In the genomic region with DNA sequence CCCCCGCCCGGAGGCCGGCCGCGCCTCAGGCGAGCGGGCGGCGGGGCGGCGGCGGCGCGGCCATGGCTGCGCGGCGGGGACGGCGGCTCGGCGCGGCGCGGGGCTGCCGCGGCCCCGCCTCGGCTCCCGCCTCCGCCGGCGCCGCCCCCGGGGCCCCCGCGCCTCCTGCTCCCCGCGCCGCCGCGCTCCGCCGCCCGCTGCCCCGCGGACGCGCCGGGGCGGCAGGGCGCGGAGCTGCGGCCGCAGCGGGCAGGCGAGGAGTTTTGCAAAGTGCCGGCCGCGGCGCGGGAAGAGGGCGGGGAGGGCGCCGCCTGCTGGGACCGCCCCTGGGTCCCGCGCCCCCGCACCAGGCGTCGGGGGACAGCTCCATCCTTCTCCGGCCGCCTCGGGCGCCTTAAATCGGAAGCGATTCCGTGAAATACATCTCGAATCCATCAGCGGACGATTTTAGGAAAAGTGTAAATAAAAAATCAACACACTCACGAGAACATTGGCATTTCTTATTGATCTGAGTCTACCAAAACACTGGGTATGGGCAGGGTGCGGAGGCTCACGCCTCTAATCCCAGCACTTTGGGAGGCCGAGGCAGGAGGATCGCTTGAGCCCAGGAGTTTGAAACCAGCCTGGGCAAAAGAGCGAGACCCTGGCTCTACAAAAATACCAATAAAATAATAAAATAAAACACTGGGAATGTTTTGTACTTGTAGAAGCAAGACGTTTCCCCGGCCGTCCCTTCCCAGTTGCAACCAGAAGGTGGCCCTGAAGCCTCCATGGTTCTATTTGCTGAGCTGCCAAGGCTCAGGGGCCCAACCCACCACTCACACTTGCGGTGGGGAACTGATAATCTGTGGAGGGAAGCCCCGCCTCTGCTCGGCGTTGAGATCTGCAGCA, we compare ENCODE assay signal across 8 cellular contexts.
A peak's percentile ranks its signal among the peaks of the same experiment; 100 is the strongest.
DNase-seq lines count a peak whose midpoint lies in the region; ATAC-seq and TF ChIP-seq lines count a peak whose summit lies in the region.

No MANE protein-coding gene starts in this region.

- H3K27me3 ChIP-seq in A673 (replicated peaks; ENCODE audit: insufficient read depth, low read depth, low read length, poor library complexity): peaks cover 38% of the 10 kb centered on the region
- peaks cover 29% of the 10 kb centered on the region for H3K27me3 ChIP-seq in GM23338 (ENCODE audit: insufficient read depth)
- peaks cover 80% of the 10 kb centered on the region for H3K27me3 ChIP-seq in left ventricle myocardium inferior (ENCODE audit: low read depth)
- peaks cover 20 to 25% (median 21%) of the 10 kb centered on the region in 3 donors for H3K27me3 ChIP-seq in skeletal muscle tissue (ENCODE audit: control insufficient read depth in 3 of 3, insufficient read depth in 3 of 3, low read length in 3 of 3)
- H3K27me3 ChIP-seq in adrenal gland: peaks cover 28% of the 10 kb centered on the region

- peak; percentile 74 for ATAC-seq in GM23338

- peak overlapping the region; percentile 75 for H3K4me2 ChIP-seq in GM23338

- no peaks in the 10 kb centered on the region for H3K9me2 ChIP-seq in GM23338 (ENCODE audit: insufficient read depth)

- H3K36me3 ChIP-seq in A673 (ENCODE audit: insufficient read depth, low read length, poor library complexity, severe bottlenecking) (no peaks in the 10 kb centered on the region), GM23338 (ENCODE audit: insufficient read depth) (no peaks in the 10 kb centered on the region), left ventricle myocardium inferior (no peaks in the 10 kb centered on the region), skeletal muscle tissue (ENCODE audit: control insufficient read depth in 3 of 3, insufficient read depth in 3 of 3, low read length in 3 of 3) (no peaks in the 10 kb centered on the region), adrenal gland (replicated peaks in 1 of 2) (no peaks in the 10 kb centered on the region)

- no TSS peak for BruUV-seq in A673 (replicated peaks; lab: Mats Ljungman, UMichigan)

- H3K4me1 ChIP-seq in A673 (ENCODE audit: insufficient read depth, low read length, poor library complexity, severe bottlenecking): no peaks in the 10 kb centered on the region
- peaks cover 5% of the 10 kb centered on the region for H3K4me1 ChIP-seq in GM23338 (ENCODE audit: insufficient read depth)
- H3K4me1 ChIP-seq in left ventricle myocardium inferior: peaks cover 24% of the 10 kb centered on the region
- H3K4me1 ChIP-seq in skeletal muscle tissue (ENCODE audit: control insufficient read depth in 3 of 3, insufficient read depth in 3 of 3, low read length in 3 of 3): peaks cover 5 to 14% (median 6%) of the 10 kb centered on the region in 3 donors
- H3K4me1 ChIP-seq in adrenal gland (replicated peaks in 1 of 2): peaks cover 0 to 9% of the 10 kb centered on the region in 2 donors

- 4 to 17% (median 10%) methylated on average over 21 to 93 of the region's 93 CpGs for WGBS in adrenal gland, 4 donors

- 0 out of 2 replicates have a peak, but pooled peaks have one; percentile 22 for TF ChIP-seq CTCF in A673 (conservative IDR thresholded peaks at IDR 0.05; ENCODE audit: low read depth, low read length)
- peak; percentile 61 to 67 for TF ChIP-seq CTCF in GM23338 (conservative IDR thresholded peaks at IDR 0.05; ENCODE audit: low read depth in 2 of 2)
- TF ChIP-seq CTCF in left ventricle myocardium inferior (IDR thresholded peaks at IDR 0.05; ENCODE audit: borderline replicate concordance): peak; percentile 50
- TF ChIP-seq CTCF in adrenal gland (IDR thresholded peaks at IDR 0.05): peak in 3 of 6 experiments; percentile 18 to 31 (median 24)

- no peaks in the 10 kb centered on the region for H3K79me2 ChIP-seq in GM23338 (replicated peaks; ENCODE audit: insufficient read depth)

- CTCF ChIA-PET in A673 (lab: Charles Lee): no interaction called here

- H3F3A ChIP-seq in GM23338 (replicated peaks; ENCODE audit: low read depth): no peaks in the 10 kb centered on the region

- POLR2A ChIA-PET in A673 (lab: Charles Lee; ENCODE audit: low non-redundant PET): no interaction called here

- peaks cover 13% of the 10 kb centered on the region for H3K36me3 Mint-ChIP-seq in GM23338 (ENCODE audit: low read depth)

- no peak for TF ChIP-seq POLR2A in adrenal gland (IDR thresholded peaks at IDR 0.05)

- H3K4me3 ChIP-seq in A673 (ENCODE audit: low read depth, low read length, poor library complexity, severe bottlenecking) (peak overlapping the region; percentile 27), GM23338 (peak overlapping the region; percentile 71), left ventricle myocardium inferior (peak overlapping the region; percentile 71), skeletal muscle tissue (ENCODE audit: low read length in 3 of 3) (peak overlapping the region; percentile 26 to 63 (median 52)), adrenal gland (peak overlapping the region in 1 of 4 donors; percentile 55)

- H3K9ac ChIP-seq in skeletal muscle tissue (ENCODE audit: low read depth in 1 of 3, low read length in 3 of 3): peak overlapping the region in 1 of 3 donors; percentile 40

- H2AFZ ChIP-seq in GM23338: peak overlapping the region; percentile 91; the same call in 1 of the 2 replicates

- no peaks in the 10 kb centered on the region for H4K20me1 ChIP-seq in GM23338 (replicated peaks; ENCODE audit: insufficient read depth)

- no peak overlapping the region for H3K27ac ChIP-seq in A673 (ENCODE audit: low read depth, low read length, poor library complexity, severe bottlenecking)
- no peak overlapping the region for H3K27ac ChIP-seq in GM23338 (ENCODE audit: low read depth)
- H3K27ac ChIP-seq in left ventricle myocardium inferior (replicated peaks): peak overlapping the region; percentile 84
- no peak overlapping the region for H3K27ac ChIP-seq in skeletal muscle tissue (ENCODE audit: low read depth, low read length)
- no peak overlapping the region for H3K27ac ChIP-seq in adrenal gland

- peak overlapping the region; percentile 76 for H3K4me3 Mint-ChIP-seq in GM23338

- DNase-seq in A673 (ENCODE audit: low spot score) (peak; percentile 19), GM23338 (ENCODE audit: low spot score) (peak; percentile 87), left ventricle myocardium inferior (no peak), NCI-H2171 treated with DMSO at 0.1 percent for 48 hours (lab: John Stamatoyannopoulos, UW) (no peak), adrenal gland (no peak), DMS153 treated with DMSO at 0.1 percent for 48 hours (lab: John Stamatoyannopoulos, UW; ENCODE audit: unreplicated experiment) (no peak)
- DNase-seq in activated CD4-positive, alpha-beta T cell treated with anti-CD3 and anti-CD28 coated beads, Interleukin-2, amount 50 U/mL, for 1 hour: peak; percentile 8

- peaks cover 14% of the 10 kb centered on the region for H3K4me1 Mint-ChIP-seq in GM23338

- H3K27ac Mint-ChIP-seq in GM23338: no peak overlapping the region

- H3K9me3 ChIP-seq in A673 (ENCODE audit: low read depth, low read length, poor library complexity, severe bottlenecking): peaks cover 26% of the 10 kb centered on the region
- H3K9me3 ChIP-seq in left ventricle myocardium inferior (replicated peaks): peaks cover 23% of the 10 kb centered on the region
- H3K9me3 ChIP-seq in skeletal muscle tissue (ENCODE audit: control insufficient read depth in 3 of 3, low read length in 3 of 3): peaks cover 0 to 7% (median 3%) of the 10 kb centered on the region in 3 donors
- H3K9me3 ChIP-seq in adrenal gland (replicated peaks in 1 of 3): no peaks in the 10 kb centered on the region

- intact Hi-C loops in A673 (cut with micrococcal nuclease; ENCODE audit: unreplicated experiment) (loop anchor here (2.0 kb wide), 1 partner anchor 170 kb away; no protein-coding TSS in a partner anchor), left ventricle myocardium inferior (cut with micrococcal nuclease) (no loop called here), adrenal gland (cut with DNase I) (loop anchor here in 1 of 2 donors (10.0 kb wide), 1 partner anchor 188 kb away; no protein-coding TSS in a partner anchor)

- H3K9me3 Mint-ChIP-seq in GM23338: peaks cover 20% of the 10 kb centered on the region

- peaks cover 30% of the 10 kb centered on the region for H3K27me3 Mint-ChIP-seq in GM23338 (ENCODE audit: insufficient read depth, low read depth, poor library complexity)

TF ChIP-seq in GM23338, 12 proteins besides CTCF, POLR2A, EP300 and RAD21:
- TF ChIP-seq JUNB (IDR thresholded peaks at IDR 0.05; ENCODE audit: unreplicated experiment): no peak

Comparison
In these comparisons a context has a peak if more than half of its experiments do, and no peak if none do; other contexts are left out.
1. DNase-seq: peak in A673 (single experiment), GM23338 (single experiment) and activated CD4-positive, alpha-beta T cell treated with anti-CD3 and anti-CD28 coated beads, Interleukin-2, amount 50 U/mL, for 1 hour (single experiment); none in left ventricle myocardium inferior (single experiment), NCI-H2171 treated with DMSO at 0.1 percent for 48 hours (single experiment), adrenal gland (0 of 7) and DMS153 treated with DMSO at 0.1 percent for 48 hours (single experiment).